2 cellular contexts compared by ENCODE assay signal in the genomic region with DNA sequence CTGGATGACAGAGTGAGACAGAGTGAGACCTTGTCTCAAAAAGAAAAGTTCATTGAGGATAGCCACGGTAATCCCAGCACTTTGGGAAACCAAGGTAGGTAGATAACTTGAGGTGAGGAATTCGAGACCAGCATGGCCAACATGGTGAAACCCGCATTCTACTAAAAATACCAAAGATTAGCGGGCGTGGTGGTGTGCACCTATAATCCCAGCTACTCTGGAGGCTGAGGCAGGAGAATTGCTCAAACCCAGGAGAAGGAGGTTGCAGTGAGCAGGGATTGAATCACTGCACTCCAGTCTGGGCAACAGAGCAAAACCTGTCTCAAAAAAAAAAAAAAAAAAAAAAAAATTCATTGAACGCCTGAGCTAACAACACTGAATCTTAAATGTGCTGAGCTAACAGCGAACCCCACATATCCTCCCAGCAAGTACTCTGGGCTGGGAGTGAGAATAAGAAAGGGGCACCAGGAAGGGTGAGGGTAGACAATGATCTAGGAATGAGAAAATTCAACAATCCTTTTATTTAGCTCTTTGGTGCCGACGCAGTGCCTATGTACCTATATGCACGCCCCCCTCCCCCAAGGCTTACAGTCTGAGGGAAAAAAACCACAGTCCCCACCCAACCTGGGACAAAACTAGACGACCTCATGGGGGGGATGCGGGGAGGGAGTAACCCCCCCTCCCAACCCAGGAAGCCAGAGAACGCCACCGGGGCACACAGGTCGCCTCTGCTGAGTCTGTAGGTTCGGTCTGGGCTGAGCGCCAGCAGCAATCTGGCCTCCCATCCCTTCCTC.
TF ChIP-seq lines count a peak whose summit lies in the region.

No MANE protein-coding gene starts in this region.

TF ChIP-seq in HEK293T, 16 proteins besides CTCF, POLR2A, EP300 and RAD21:
- TF ChIP-seq ARNT (IDR thresholded peaks at IDR 0.05) (no peak), ZNF384 (IDR thresholded peaks at IDR 0.05) (peak; percentile 51; the same call in 1 of the 2 replicates), L3MBTL2 (conservative IDR thresholded peaks at IDR 0.05) (peak; percentile 68), BHLHE40 (IDR thresholded peaks at IDR 0.05; ENCODE audit: borderline replicate concordance) (no peak), SUZ12 (IDR thresholded peaks at IDR 0.05) (no peak)

TF ChIP-seq in GM12878, 131 proteins besides CTCF, POLR2A, EP300 and RAD21:
- TF ChIP-seq HDAC2 (IDR thresholded peaks at IDR 0.05) (no peak), SMAD1 (IDR thresholded peaks at IDR 0.05; ENCODE audit: low read depth, partially characterized antibody) (no peak), HCFC1 (IDR thresholded peaks at IDR 0.05; ENCODE audit: low read length) (no peak)
- TF ChIP-seq, protein P1, sequence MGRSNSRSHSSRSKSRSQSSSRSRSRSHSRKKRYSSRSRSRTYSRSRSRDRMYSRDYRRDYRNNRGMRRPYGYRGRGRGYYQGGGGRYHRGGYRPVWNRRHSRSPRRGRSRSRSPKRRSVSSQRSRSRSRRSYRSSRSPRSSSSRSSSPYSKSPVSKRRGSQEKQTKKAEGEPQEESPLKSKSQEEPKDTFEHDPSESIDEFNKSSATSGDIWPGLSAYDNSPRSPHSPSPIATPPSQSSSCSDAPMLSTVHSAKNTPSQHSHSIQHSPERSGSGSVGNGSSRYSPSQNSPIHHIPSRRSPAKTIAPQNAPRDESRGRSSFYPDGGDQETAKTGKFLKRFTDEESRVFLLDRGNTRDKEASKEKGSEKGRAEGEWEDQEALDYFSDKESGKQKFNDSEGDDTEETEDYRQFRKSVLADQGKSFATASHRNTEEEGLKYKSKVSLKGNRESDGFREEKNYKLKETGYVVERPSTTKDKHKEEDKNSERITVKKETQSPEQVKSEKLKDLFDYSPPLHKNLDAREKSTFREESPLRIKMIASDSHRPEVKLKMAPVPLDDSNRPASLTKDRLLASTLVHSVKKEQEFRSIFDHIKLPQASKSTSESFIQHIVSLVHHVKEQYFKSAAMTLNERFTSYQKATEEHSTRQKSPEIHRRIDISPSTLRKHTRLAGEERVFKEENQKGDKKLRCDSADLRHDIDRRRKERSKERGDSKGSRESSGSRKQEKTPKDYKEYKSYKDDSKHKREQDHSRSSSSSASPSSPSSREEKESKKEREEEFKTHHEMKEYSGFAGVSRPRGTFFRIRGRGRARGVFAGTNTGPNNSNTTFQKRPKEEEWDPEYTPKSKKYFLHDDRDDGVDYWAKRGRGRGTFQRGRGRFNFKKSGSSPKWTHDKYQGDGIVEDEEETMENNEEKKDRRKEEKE (IDR thresholded peaks at IDR 0.05): no peak
- TF ChIP-seq, protein P2, sequence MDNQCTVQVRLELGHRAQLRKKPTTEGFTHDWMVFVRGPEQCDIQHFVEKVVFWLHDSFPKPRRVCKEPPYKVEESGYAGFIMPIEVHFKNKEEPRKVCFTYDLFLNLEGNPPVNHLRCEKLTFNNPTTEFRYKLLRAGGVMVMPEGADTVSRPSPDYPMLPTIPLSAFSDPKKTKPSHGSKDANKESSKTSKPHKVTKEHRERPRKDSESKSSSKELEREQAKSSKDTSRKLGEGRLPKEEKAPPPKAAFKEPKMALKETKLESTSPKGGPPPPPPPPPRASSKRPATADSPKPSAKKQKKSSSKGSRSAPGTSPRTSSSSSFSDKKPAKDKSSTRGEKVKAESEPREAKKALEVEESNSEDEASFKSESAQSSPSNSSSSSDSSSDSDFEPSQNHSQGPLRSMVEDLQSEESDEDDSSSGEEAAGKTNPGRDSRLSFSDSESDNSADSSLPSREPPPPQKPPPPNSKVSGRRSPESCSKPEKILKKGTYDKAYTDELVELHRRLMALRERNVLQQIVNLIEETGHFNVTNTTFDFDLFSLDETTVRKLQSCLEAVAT (IDR thresholded peaks at IDR 0.05): 0 out of 2 replicates have a peak, but pooled peaks have one; percentile 34
